ENCODE assay signal across 8 cellular contexts in the genomic region with DNA sequence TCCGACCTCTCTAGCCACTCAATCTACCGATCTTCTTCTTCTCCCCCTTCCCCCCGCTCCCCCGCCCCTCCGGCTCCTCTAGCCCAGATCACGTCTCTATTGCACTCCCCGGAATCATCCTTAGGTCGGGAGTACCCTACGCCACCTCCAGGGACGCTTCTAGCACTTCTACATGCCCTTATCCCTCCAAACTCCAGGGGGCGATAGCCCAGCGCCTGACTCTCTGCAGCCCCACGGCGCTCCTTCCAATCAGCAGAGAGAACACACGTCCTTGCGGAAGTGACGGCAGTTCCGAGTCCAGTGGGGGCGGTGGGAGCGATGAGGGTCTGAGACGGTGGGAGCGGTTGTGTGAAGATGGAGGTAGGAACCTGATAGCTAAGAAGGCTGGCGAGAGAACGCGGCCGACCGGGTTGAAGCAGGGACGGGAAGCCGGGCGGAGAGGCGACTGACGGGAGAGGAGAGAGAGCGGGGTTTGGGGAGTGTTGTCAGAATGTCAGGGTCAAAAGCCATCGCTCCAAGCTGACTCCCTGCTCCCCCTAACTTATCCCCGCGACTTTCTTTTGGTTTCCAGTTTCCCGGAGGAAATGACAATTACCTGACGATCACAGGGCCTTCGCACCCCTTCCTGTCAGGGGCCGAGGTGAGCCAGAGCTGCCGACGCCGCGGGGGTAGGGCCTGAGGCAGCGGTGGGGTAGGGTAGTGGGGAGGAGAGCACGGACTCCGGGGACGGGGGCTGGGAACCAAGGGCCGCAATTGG. TPM values are rescaled to one million over a fixed set of nuclear protein-coding genes. Genes with fewer than 3 reads are reported as not detected.
A peak's percentile ranks its signal among the peaks of the same experiment; 100 is the strongest.
DNase-seq lines count a peak whose midpoint lies in the region; ATAC-seq, FAIRE-seq and TF ChIP-seq lines count a peak whose summit lies in the region.

A gene (minus strand): TSS at position 35 of the 757 bp plus-strand sequence. CDS start 87 bp downstream, outside the sequence.
A gene (plus strand): TSS at position 271 of the 757 bp plus-strand sequence. CDS start 84 bp downstream, at position 355.

- FAIRE-seq in G401.6 (lab: Jason Lieb, UNC), result peak; percentile 96

- peak within 1 kb of the TSS; percentile 91 for H3K27ac ChIP-seq in foreskin keratinocyte

- H3K36me3 ChIP-seq in H7 (replicated peaks; ENCODE audit: control insufficient read depth, insufficient read depth, low read length), result no peaks in the 10 kb centered on the region
- peaks cover 31% of the 10 kb centered on the region for H3K36me3 ChIP-seq in neuron (ENCODE audit: insufficient read depth, low read length)

- peak; percentile 96 for ATAC-seq in foreskin keratinocyte

- TF ChIP-seq CTCF in foreskin keratinocyte (conservative IDR thresholded peaks at IDR 0.05) (peak; percentile 99), subcutaneous adipose tissue (IDR thresholded peaks at IDR 0.05; ENCODE audit: low read depth) (peak; percentile 77)

- DNase-seq in H7, result peak; percentile 93
- DNase-seq in M059J (ENCODE audit: low read depth), result peak; percentile 98
- peak; percentile 99 for DNase-seq in SHP77 treated with DMSO at 0.1 percent for 48 hours (lab: John Stamatoyannopoulos, UW)
- DNase-seq in activated gamma-delta T cell treated with anti-CD3 and anti-CD28 coated beads, Interleukin-2, amount 50 U/mL, for 16 hours (ENCODE audit: low read depth), result peak; percentile 94
- DNase-seq in foreskin keratinocyte, result peak; percentile 93 to 97

- H3K4me3 ChIP-seq in H7 (ENCODE audit: insufficient read depth, low read depth, low read length) (peak within 1 kb of the TSS; percentile 82), neuron (ENCODE audit: low read length) (peak within 1 kb of the TSS; percentile 80)

- H3K4me1 ChIP-seq in foreskin keratinocyte (no peaks in the 10 kb centered on the region), neuron (ENCODE audit: insufficient read depth, low read length) (peaks cover 13% of the 10 kb centered on the region)

- H3K27me3 ChIP-seq in H7 (ENCODE audit: control insufficient read depth, insufficient read depth, low read length) (no peaks in the 10 kb centered on the region), foreskin keratinocyte (no peaks in the 10 kb centered on the region), neuron (ENCODE audit: insufficient read depth, low read length) (no peaks in the 10 kb centered on the region)

- no peaks in the 10 kb centered on the region for H3K9me3 ChIP-seq in neuron (ENCODE audit: low read length)

- peak within 1 kb of the TSS; percentile 90 for H2AFZ ChIP-seq in neuron (ENCODE audit: low read depth, low read length)

RNA-seq across cellular contexts. Expression of the first gene that starts in this region (rescaled TPM):
- total RNA-seq in H7 (2014; rRNA removed; shearing (Covaris generic)), result 21.5 and 26.8 TPM in 2 replicates
- total RNA-seq in M059J (2014; rRNA removed; shearing (Covaris generic)), result 22.6 and 28.2 TPM in 2 replicates
- total RNA-seq in foreskin keratinocyte (12.6 TPM in 2 replicates), subcutaneous adipose tissue (10 to 100 TPM; 19.6 to 31.1 (median 23.4) TPM)
- polyA plus RNA-seq in foreskin keratinocyte, result 4.8 and 5.3 TPM in 2 replicates

RNA-seq across cellular contexts. Expression of the second gene that starts in this region (rescaled TPM):
- total RNA-seq in H7 (2014; rRNA removed; shearing (Covaris generic)), result 23.5 and 30.5 TPM in 2 replicates
- 18.5 and 40.5 TPM in 2 replicates for total RNA-seq in M059J (2014; rRNA removed; shearing (Covaris generic))
- total RNA-seq in foreskin keratinocyte (51.4 and 53.1 TPM in 2 replicates), subcutaneous adipose tissue (10 to 100 TPM; 46.4 to 57.6 (median 49.2) TPM)
- 39.6 and 44.8 TPM in 2 replicates for polyA plus RNA-seq in foreskin keratinocyte

Comparison
In these comparisons a context has a peak if more than half of its experiments do, and no peak if none do; other contexts are left out.
1. Peak in every context shown above with its lines: DNase-seq, ATAC-seq, H3K4me3 ChIP-seq and H3K27ac ChIP-seq.